8 cellular contexts compared by ENCODE assay signal in genomic region chr19:3970808-3971598, GRCh38. TPM values are rescaled to one million over a fixed set of nuclear protein-coding genes. Genes with fewer than 3 reads are reported as not detected.
A peak's percentile ranks its signal among the peaks of the same experiment; 100 is the strongest.
DNase-seq lines count a peak whose midpoint lies in the region; ATAC-seq and TF ChIP-seq lines count a peak whose summit lies in the region.

Gene DAPK3 (minus strand): TSS chr19:3971099. CDS start chr19:3969735, 1,364 bp downstream.

- H2AFZ ChIP-seq in mammary epithelial cell (ENCODE audit: low read depth, low read length): peak within 1 kb of the TSS; percentile 44
- no peak within 1 kb of the TSS for H2AFZ ChIP-seq in smooth muscle cell (ENCODE audit: low read depth)

- peak within 1 kb of the TSS; percentile 66 for H3K4me3 ChIP-seq in WERI-Rb-1 (ENCODE audit: low read depth, low read length)
- H3K4me3 ChIP-seq in mammary epithelial cell (replicated peaks in 1 of 3; ENCODE audit: insufficient read depth in 1 of 3, low read depth in 2 of 3, low read length in 3 of 3): peak within 1 kb of the TSS; percentile 92 to 97 (median 96)
- H3K4me3 ChIP-seq in smooth muscle cell: peak within 1 kb of the TSS; percentile 99

- intact Hi-C loops in mammary epithelial cell (cut with micrococcal nuclease): loop anchor here (2.0 kb wide), 1 partner anchor 14 kb away; the partner anchor contains the start of gene EEF2

- H3K36me3 ChIP-seq in WERI-Rb-1: peaks cover 51% of the 10 kb centered on the region
- H3K36me3 ChIP-seq in mammary epithelial cell (ENCODE audit: insufficient read depth, low read length): peaks cover 19% of the 10 kb centered on the region
- H3K36me3 ChIP-seq in smooth muscle cell (ENCODE audit: low read depth): no peaks in the 10 kb centered on the region

- peaks cover 11% of the 10 kb centered on the region for H4K20me1 ChIP-seq in mammary epithelial cell (ENCODE audit: insufficient read depth, low read length)
- peaks cover 70% of the 10 kb centered on the region for H4K20me1 ChIP-seq in smooth muscle cell (ENCODE audit: low read depth)

- H3K9me3 ChIP-seq in WERI-Rb-1 (ENCODE audit: severe bottlenecking) (no peaks in the 10 kb centered on the region), mammary epithelial cell (replicated peaks; ENCODE audit: insufficient read depth, low read length) (no peaks in the 10 kb centered on the region), smooth muscle cell (replicated peaks; ENCODE audit: low read depth) (no peaks in the 10 kb centered on the region)

- H3K4me1 ChIP-seq in mammary epithelial cell (ENCODE audit: insufficient read depth, low read length) (peaks cover 24% of the 10 kb centered on the region), smooth muscle cell (ENCODE audit: low read depth) (peaks cover 15% of the 10 kb centered on the region)

- TF ChIP-seq CTCF in WERI-Rb-1 (IDR thresholded peaks at IDR 0.05; ENCODE audit: low read depth, low read length) (no peak), mammary epithelial cell (conservative IDR thresholded peaks at IDR 0.05 in 1 of 2, IDR thresholded peaks at IDR 0.05 in 1 of 2; ENCODE audit: extremely low read depth in 1 of 2, insufficient read depth in 1 of 2, low read depth in 1 of 2, low read length in 2 of 2) (no peak), smooth muscle cell (IDR thresholded peaks at IDR 0.05; ENCODE audit: borderline replicate concordance, insufficient read depth, poor library complexity, severe bottlenecking) (no peak)

- H3K9ac ChIP-seq in mammary epithelial cell (ENCODE audit: insufficient read depth, low read length) (peak within 1 kb of the TSS; percentile 68), smooth muscle cell (ENCODE audit: low read depth) (peak within 1 kb of the TSS; percentile 99)

- peak within 1 kb of the TSS; percentile 81 for H3K4me2 ChIP-seq in mammary epithelial cell (ENCODE audit: insufficient read depth, low read depth, low read length)
- peak within 1 kb of the TSS; percentile 96 for H3K4me2 ChIP-seq in smooth muscle cell

- H3K79me2 ChIP-seq in mammary epithelial cell (ENCODE audit: insufficient read depth, low read length) (peaks cover 50% of the 10 kb centered on the region), smooth muscle cell (ENCODE audit: low read depth) (peaks cover 44% of the 10 kb centered on the region)

- CTCF ChIA-PET in mammary epithelial cell (lab: Charles Lee; ENCODE audit: low non-redundant PET): no interaction called here

- 2% methylated on average over 6 of the region's 73 CpGs for WGBS in mammary epithelial cell (ENCODE audit: low coverage, missing lambda C conversion rate)
- WGBS in smooth muscle cell (ENCODE audit: low lambda C conversion rate): 2% methylated on average over 38 of the region's 73 CpGs

- H3F3A ChIP-seq in smooth muscle cell (ENCODE audit: low read depth): peaks cover 42% of the 10 kb centered on the region

- DNase-seq in ACHN (peak; percentile 96), NCI-H2227 (lab: John Stamatoyannopoulos, UW; ENCODE audit: unreplicated experiment) (peak; percentile 95), WERI-Rb-1 (peak; percentile 98), mammary epithelial cell (peak; percentile 99), iPS-NIHi11 (ENCODE audit: low spot score) (peak; percentile 88), smooth muscle cell (lab: John Stamatoyannopoulos, UW; ENCODE audit: unreplicated experiment) (peak; percentile 89)

- H3K27ac ChIP-seq in WERI-Rb-1 (peak within 1 kb of the TSS; percentile 83), mammary epithelial cell (ENCODE audit: insufficient read depth, low read depth, low read length) (peak within 1 kb of the TSS; percentile 88), smooth muscle cell (ENCODE audit: low read depth) (peak within 1 kb of the TSS; percentile 99)

- H3K27me3 ChIP-seq in WERI-Rb-1 (ENCODE audit: insufficient read depth, low read depth, severe bottlenecking) (no peaks in the 10 kb centered on the region), mammary epithelial cell (ENCODE audit: insufficient read depth, low read length) (no peaks in the 10 kb centered on the region), smooth muscle cell (ENCODE audit: low read depth) (no peaks in the 10 kb centered on the region)

- dilution Hi-C loops in mammary epithelial cell (cut with HindIII; ENCODE audit: low sequenced_read_pairs): no loop called here

- BruUV-seq in mammary epithelial cell (replicated peaks; lab: Mats Ljungman, UMichigan): no TSS peak

- in situ Hi-C loops in ACHN (cut with HindIII; ENCODE audit: low pct_ligation_motif_present, low pct_unique_long_range_greater_than_20kb, low sequenced_read_pairs) (no loop called here), mammary epithelial cell (cut with MboI; ENCODE audit: low sequenced_read_pairs in 2 of 2) (no loop called here)

- ATAC-seq in GM18873 (IDR thresholded peaks at IDR 0.05; ENCODE audit: low FRiP score, unreplicated experiment): peak; percentile 90
- ATAC-seq in HG03139 (IDR thresholded peaks at IDR 0.05; ENCODE audit: unreplicated experiment): peak; percentile 92

RNA-seq across cellular contexts. Expression of gene DAPK3, which starts in this region (rescaled TPM):
- total RNA-seq in mammary epithelial cell (10 to 100 TPM; 69.2 to 99.9 TPM), smooth muscle cell (76.4 and 82.9 TPM in 2 replicates)
- polyA plus RNA-seq in mammary epithelial cell (37.3 TPM), smooth muscle cell (113 and 120 TPM in 2 replicates)
- 92.3 TPM for polyA minus RNA-seq in mammary epithelial cell

Comparison
In these comparisons a context has a peak if more than half of its experiments do, and no peak if none do; other contexts are left out.
1. Peak in every context shown above with its lines: DNase-seq, ATAC-seq, H3K4me3 ChIP-seq and H3K27ac ChIP-seq.